In genomic region chr3:126612464-126613205, GRCh38 we compare ENCODE assay signal across 25 cellular contexts. TPM values are rescaled to one million over a fixed set of nuclear protein-coding genes. Genes with fewer than 3 reads are reported as not detected.
DNase-seq lines count a peak whose midpoint lies in the region; ATAC-seq and TF ChIP-seq lines count a peak whose summit lies in the region.
"Had no signal": no experiment of that assay in that cellular context is flagged by ENCODE, and none has a peak within 500 bp of the region (broad histone marks: within the 10 kb centered on the region; RNA-seq: fewer than 3 reads in every experiment).

No MANE protein-coding gene starts in this region.

- H3K36me3 ChIP-seq in CD8-positive, alpha-beta T cell (ENCODE audit: insufficient read depth, low read length) = no peaks in the 10 kb centered on the region
- H3K36me3 ChIP-seq in SK-N-SH (replicated peaks in 1 of 2; ENCODE audit: control insufficient read depth in 1 of 2, insufficient read depth in 2 of 2, low read length in 1 of 2) (peaks cover 12 to 43% of the 10 kb centered on the region in 2 experiments), psoas muscle (ENCODE audit: insufficient read depth in 1 of 2, low read depth in 1 of 2) (peaks cover 4 to 60% of the 10 kb centered on the region in 2 donors)

- WGBS in SK-N-SH (ENCODE audit: low lambda C conversion rate) = 92% methylated on average over 4 of the region's 4 CpGs
- 89 to 91% (median 90%) methylated on average over 4 of the region's 4 CpGs for WGBS in psoas muscle, 3 donors

- no peaks in the 10 kb centered on the region for H3K27me3 ChIP-seq in CD8-positive, alpha-beta T cell (ENCODE audit: insufficient read depth, low read length)
- H3K27me3 ChIP-seq in SK-N-SH (ENCODE audit: insufficient read depth) = no peaks in the 10 kb centered on the region
- no peaks in the 10 kb centered on the region for H3K27me3 ChIP-seq in psoas muscle (ENCODE audit: insufficient read depth in 3 of 3, low read length in 2 of 3)
- H3K27me3 ChIP-seq: SJSA1 had no signal

- H3F3A ChIP-seq in SK-N-SH (replicated peaks; ENCODE audit: insufficient read depth) = no peaks in the 10 kb centered on the region

- no peak for TF ChIP-seq RAD21 in SK-N-SH (IDR thresholded peaks at IDR 0.05; ENCODE audit: low read length)

- H3K27ac ChIP-seq in CD8-positive, alpha-beta T cell (ENCODE audit: low read depth, low read length) = no peak overlapping the region
- H3K27ac ChIP-seq in SK-N-SH (ENCODE audit: low read depth in 2 of 2, low read length in 1 of 2) (peak overlapping the region in 1 of 2 experiments; percentile 43; a peak in 1 of 4 replicates), psoas muscle (no peak overlapping the region)
- H3K27ac ChIP-seq: GM23248, HL-60, SJSA1 had no signal

- no peak for DNase-seq in activated CD4-positive, alpha-beta T cell treated with anti-CD3 and anti-CD28 coated beads, Interleukin-2, amount 10 ng/mL, durations not matched to agents 7 days and 5 days
- no peak for DNase-seq in activated CD4-positive, alpha-beta T cell treated with anti-CD3 and anti-CD28 coated beads, Interleukin-2, amount 50 U/mL, for 1 hour
- DNase-seq in CD8-positive, alpha-beta T cell = no peak
- DNase-seq in SK-N-SH (peak; percentile 62), natural killer cell (no peak), psoas muscle (no peak)
- no peak for DNase-seq in activated effector memory CD4-positive, alpha-beta T cell treated with Interleukin-2 at 50 U/mL for 16 hours
- DNase-seq: Caco-2, H9, KG1, NCI-H1105, NCI-H2081, NCI-H2171, NCI-H345, NCI-H82 had no signal

- H3K27ac Mint-ChIP-seq in activated CD4-positive, alpha-beta T cell treated with anti-CD3 and anti-CD28 coated beads, Interleukin-2, amount 10 ng/mL, durations not matched to agents 7 days and 5 days = peak overlapping the region; percentile 80
- H3K27ac Mint-ChIP-seq in CD8-positive, alpha-beta T cell = peak overlapping the region; percentile 66
- H3K27ac Mint-ChIP-seq in natural killer cell = peak overlapping the region; percentile 61 to 69
- H3K27ac Mint-ChIP-seq: H9, HFFc6 had no signal

- POLR2A ChIA-PET in activated CD4-positive, alpha-beta T cell treated with anti-CD3 and anti-CD28 coated beads, Interleukin-2, amount 10 ng/mL, durations not matched to agents 7 days and 5 days (lab: Charles Lee) = no interaction called here
- POLR2A ChIA-PET in CD8-positive, alpha-beta T cell (lab: Charles Lee) = interaction anchor here (0.6 to 0.8 kb wide), 2 partner anchors 11 to 316 kb away, joined by 3 read pairs; no protein-coding TSS in a partner anchor
- POLR2A ChIA-PET in SK-N-SH (lab: Yijun Ruan, JAX) = no interaction called here

- H3K4me1 Mint-ChIP-seq in activated CD4-positive, alpha-beta T cell treated with anti-CD3 and anti-CD28 coated beads, Interleukin-2, amount 10 ng/mL, durations not matched to agents 7 days and 5 days = peaks cover 33% of the 10 kb centered on the region
- peaks cover 23% of the 10 kb centered on the region for H3K4me1 Mint-ChIP-seq in CD8-positive, alpha-beta T cell (ENCODE audit: low read depth)
- H3K4me1 Mint-ChIP-seq in natural killer cell = peaks cover 41 to 44% of the 10 kb centered on the region in 2 donors
- H3K4me1 Mint-ChIP-seq: H9 had no signal

- no peaks in the 10 kb centered on the region for H3K27me3 Mint-ChIP-seq in activated CD4-positive, alpha-beta T cell treated with anti-CD3 and anti-CD28 coated beads, Interleukin-2, amount 10 ng/mL, durations not matched to agents 7 days and 5 days
- H3K27me3 Mint-ChIP-seq in CD8-positive, alpha-beta T cell (ENCODE audit: low read depth) = no peaks in the 10 kb centered on the region
- no peaks in the 10 kb centered on the region for H3K27me3 Mint-ChIP-seq in natural killer cell (ENCODE audit: low read depth in 2 of 2)

- no peaks in the 10 kb centered on the region for H3K9me2 ChIP-seq in SK-N-SH

- H3K9ac ChIP-seq in SK-N-SH = no peak overlapping the region
- H3K9ac ChIP-seq: GM23248 had no signal

- H3K4me1 ChIP-seq in CD8-positive, alpha-beta T cell (ENCODE audit: insufficient read depth, low read length) = peaks cover 20% of the 10 kb centered on the region
- H3K4me1 ChIP-seq in SK-N-SH (ENCODE audit: control insufficient read depth in 1 of 2, insufficient read depth in 2 of 2, low read depth in 1 of 2, low read length in 1 of 2) (peaks cover 1 to 12% of the 10 kb centered on the region in 2 experiments), psoas muscle (no peaks in the 10 kb centered on the region)
- H3K4me1 ChIP-seq: Caco-2 had no signal

- H3K4me3 ChIP-seq in CD8-positive, alpha-beta T cell (ENCODE audit: low read depth, low read length) = no peak overlapping the region
- H3K4me3 ChIP-seq in SK-N-SH (ENCODE audit: low read depth in 2 of 2, low read length in 1 of 2) = no peak overlapping the region
- H3K4me3 ChIP-seq in psoas muscle = no peak overlapping the region
- H3K4me3 ChIP-seq: GM23248, SJSA1 had no signal

- H3K36me3 Mint-ChIP-seq in activated CD4-positive, alpha-beta T cell treated with anti-CD3 and anti-CD28 coated beads, Interleukin-2, amount 10 ng/mL, durations not matched to agents 7 days and 5 days (ENCODE audit: low read depth) = no peaks in the 10 kb centered on the region
- H3K36me3 Mint-ChIP-seq in CD8-positive, alpha-beta T cell = peaks cover 38% of the 10 kb centered on the region
- H3K36me3 Mint-ChIP-seq in natural killer cell = no peaks in the 10 kb centered on the region

- CTCF ChIA-PET in activated CD4-positive, alpha-beta T cell treated with anti-CD3 and anti-CD28 coated beads, Interleukin-2, amount 10 ng/mL, durations not matched to agents 7 days and 5 days (lab: Charles Lee) = interaction anchor here (0.8 to 1.8 kb wide), 3 partner anchors 9 to 14 kb away, joined by 3 to 4 read pairs (median 4); no protein-coding TSS in a partner anchor
- CTCF ChIA-PET in CD8-positive, alpha-beta T cell (lab: Charles Lee) = interaction anchor here (0.6 to 1.0 kb wide), 2 partner anchors 30 to 1444 kb away, joined by 3 read pairs; no protein-coding TSS in a partner anchor
- CTCF ChIA-PET in SK-N-SH (lab: Yijun Ruan, JAX) = interaction anchor here (0.9 to 3.0 kb wide), 10 partner anchors 10 to 568 kb away, joined by 3 to 13 read pairs (median 4); partner anchors contain the start of gene CHST13

- no peaks in the 10 kb centered on the region for H3K79me2 ChIP-seq in SK-N-SH (ENCODE audit: insufficient read depth)

- H3K4me3 Mint-ChIP-seq in activated CD4-positive, alpha-beta T cell treated with anti-CD3 and anti-CD28 coated beads, Interleukin-2, amount 10 ng/mL, durations not matched to agents 7 days and 5 days = no peak overlapping the region
- peak overlapping the region; percentile 15 for H3K4me3 Mint-ChIP-seq in CD8-positive, alpha-beta T cell
- peak overlapping the region; percentile 55 for H3K4me3 Mint-ChIP-seq in natural killer cell
- H3K4me3 Mint-ChIP-seq: H9, HFFc6 had no signal

- H2AFZ ChIP-seq in SK-N-SH (ENCODE audit: low read depth) = no peak overlapping the region
- H2AFZ ChIP-seq: GM23248 had no signal

- H3K9me3 Mint-ChIP-seq in activated CD4-positive, alpha-beta T cell treated with anti-CD3 and anti-CD28 coated beads, Interleukin-2, amount 10 ng/mL, durations not matched to agents 7 days and 5 days = no peaks in the 10 kb centered on the region
- H3K9me3 Mint-ChIP-seq in CD8-positive, alpha-beta T cell = no peaks in the 10 kb centered on the region
- H3K9me3 Mint-ChIP-seq in natural killer cell = no peaks in the 10 kb centered on the region
- H3K9me3 Mint-ChIP-seq: H9 had no signal

- H3K9me3 ChIP-seq in CD8-positive, alpha-beta T cell (ENCODE audit: low read length) = no peaks in the 10 kb centered on the region
- H3K9me3 ChIP-seq in SK-N-SH = no peaks in the 10 kb centered on the region; the same call in 1 of the 2 replicates
- H3K9me3 ChIP-seq in psoas muscle = no peaks in the 10 kb centered on the region
- H3K9me3 ChIP-seq: Caco-2, SJSA1 had no signal

- no peak for ATAC-seq in CD8-positive, alpha-beta T cell
- ATAC-seq in natural killer cell (peak in 2 of 3 donors; percentile 35 to 39), psoas muscle (no peak), GM21529 (IDR thresholded peaks at IDR 0.05; ENCODE audit: unreplicated experiment) (no peak)
- ATAC-seq: Right ventricle myocardium inferior had no signal

- no peaks in the 10 kb centered on the region for H4K20me1 ChIP-seq in SK-N-SH (ENCODE audit: insufficient read depth)

- intact Hi-C loops in CD8-positive, alpha-beta T cell (cut with DNase I, micrococcal nuclease) = no loop called here
- intact Hi-C loops in natural killer cell (cut with micrococcal nuclease) (loop anchor here (2.0 to 5.0 kb wide), 2 partner anchors 90 to 298 kb away; partner anchors contain the start of gene CHST13), psoas muscle (cut with DNase I) (no loop called here)

- TF ChIP-seq EP300 in SK-N-SH (IDR thresholded peaks at IDR 0.05; ENCODE audit: borderline replicate concordance in 1 of 2, low read depth in 1 of 2, low read length in 1 of 2) = peak in 1 of 2 experiments; percentile 92; a peak in 2 of 4 replicates

- H3K4me2 ChIP-seq in SK-N-SH = no peak overlapping the region

- no peak for TF ChIP-seq CTCF in CD8-positive, alpha-beta T cell (IDR thresholded peaks at IDR 0.05)
- TF ChIP-seq CTCF in SK-N-SH (IDR thresholded peaks at IDR 0.05) (no peak), natural killer cell (IDR thresholded peaks at IDR 0.05) (no peak), psoas muscle (IDR thresholded peaks at IDR 0.05) (no peak)

TF ChIP-seq in SK-N-SH, 30 proteins besides CTCF, POLR2A, EP300 and RAD21 (continues in another document):
- peak; percentile 98 for TF ChIP-seq RCOR1 (IDR thresholded peaks at IDR 0.05; ENCODE audit: low read length)
- TF ChIP-seq SIN3A (IDR thresholded peaks at IDR 0.05; ENCODE audit: borderline replicate concordance, low read depth, low read length) = no peak
- TF ChIP-seq ELF1 (IDR thresholded peaks at IDR 0.05) = no peak
- TF ChIP-seq TCF12 (IDR thresholded peaks at IDR 0.05) = peak; percentile 33; the same call in 1 of the 2 replicates
- TF ChIP-seq NRF1 (IDR thresholded peaks at IDR 0.05; ENCODE audit: low read depth, low read length) = no peak

RNA-seq across cellular contexts. Expression of gene TXNRD3, which starts 42.3 kb away (rescaled TPM):
- 1 to 10 TPM in 1 of 2 experiments, under 1 TPM in 1; 0.94 to 1.3 TPM for total RNA-seq in activated CD4-positive, alpha-beta T cell treated with anti-CD3 and anti-CD28 coated beads, Interleukin-2, amount 10 ng/mL, durations not matched to agents 7 days and 5 days
- 1 to 10 TPM; 1.6 to 1.7 TPM for total RNA-seq in CD8-positive, alpha-beta T cell
- polyA plus RNA-seq in SK-N-SH (2012; rRNA removed) (4.7 and 5.2 TPM in 2 replicates), psoas muscle (1 to 10 TPM; 1.6 to 4.6 (median 3.7) TPM)
- polyA plus RNA-seq in SK-N-SH (2012; cell fraction: cytosol; rRNA removed) = 4.5 and 4.6 TPM in 2 replicates
- 13.8 and 20.0 TPM in 2 replicates for polyA plus RNA-seq in SK-N-SH (2012; cell fraction: nucleus; rRNA removed)
- total RNA-seq in natural killer cell (1 to 10 TPM in 1 of 3 donors, under 1 TPM in 2; 0.77 to 1.1 (median 0.80) TPM), psoas muscle (1 to 10 TPM; 5.0 to 9.6 (median 7.9) TPM)

RNA-seq across cellular contexts. Expression of gene C3orf22, which starts 53.9 kb away (rescaled TPM):
- not detected for total RNA-seq in activated CD4-positive, alpha-beta T cell treated with anti-CD3 and anti-CD28 coated beads, Interleukin-2, amount 10 ng/mL, durations not matched to agents 7 days and 5 days
- not detected for total RNA-seq in CD8-positive, alpha-beta T cell
- polyA plus RNA-seq in SK-N-SH (2012; rRNA removed) (not detected in 2 replicates), psoas muscle (not detected)
- not detected in 2 replicates for polyA plus RNA-seq in SK-N-SH (2012; cell fraction: cytosol; rRNA removed)
- 0.06 and 0.11 TPM in 2 replicates for polyA plus RNA-seq in SK-N-SH (2012; cell fraction: nucleus; rRNA removed)
- total RNA-seq in natural killer cell (not detected), psoas muscle (under 1 TPM in 1 of 4 donors, not detected in 3; 0.12 TPM)
- total RNA-seq: A172, Caco-2, G401, GM23248, H9, HFFc6, HT-29, Right ventricle myocardium inferior, SJSA1 had no signal
- polyA plus RNA-seq: AG04450, GM23248 had no signal

Comparison
In these comparisons a context has a peak if more than half of its experiments do, and no peak if none do; other contexts are left out.
1. ATAC-seq: peak in natural killer cell (2 of 3); none in CD8-positive, alpha-beta T cell (single experiment), psoas muscle (0 of 4) and GM21529 (single experiment).
2. Peak in every context shown above with its lines, with median percentiles within 50 percentile points of each other: H3K27ac Mint-ChIP-seq.